In the genomic region with DNA sequence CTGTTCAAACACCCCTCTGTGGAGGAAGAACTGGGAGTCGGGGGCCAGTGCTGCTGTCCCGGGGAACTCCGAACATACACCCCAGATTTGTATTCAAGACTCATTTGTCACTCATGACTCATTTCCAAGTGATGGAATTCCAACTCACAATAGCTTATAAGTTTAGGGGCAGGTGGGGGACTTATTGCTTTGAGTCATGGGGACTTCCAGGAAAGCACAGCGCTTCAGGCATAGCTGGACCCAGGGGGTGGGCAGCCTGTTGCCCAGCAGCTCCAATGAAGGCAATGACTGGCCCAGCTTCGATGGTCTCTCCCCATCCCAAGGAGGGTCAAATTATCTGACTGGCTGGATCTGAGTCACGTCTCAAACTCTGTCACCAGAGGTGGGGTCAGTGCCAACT, we compare ENCODE assay signal across 18 cellular contexts.
A peak's percentile ranks its signal among the peaks of the same experiment; 100 is the strongest.
DNase-seq lines count a peak whose midpoint lies in the region; ATAC-seq, FAIRE-seq and TF ChIP-seq lines count a peak whose summit lies in the region.
"Had no signal": no experiment of that assay in that cellular context is flagged by ENCODE, and none has a peak within 500 bp of the region (broad histone marks: within the 10 kb centered on the region; RNA-seq: fewer than 3 reads in every experiment).

No MANE protein-coding gene starts in this region.

- H3K9me3 ChIP-seq in HepG2 (ENCODE audit: low read length) (no peaks in the 10 kb centered on the region), right lobe of liver (no peaks in the 10 kb centered on the region)
- H3K9me3 ChIP-seq: Peyer's patch had no signal

- H3K27me3 ChIP-seq in HepG2 (ENCODE audit: control insufficient read depth in 1 of 2, insufficient read depth in 2 of 2, low read length in 2 of 2): peaks cover 0 to 10% of the 10 kb centered on the region in 2 experiments
- H3K27me3 ChIP-seq in right lobe of liver: no peaks in the 10 kb centered on the region
- H3K27me3 ChIP-seq: Peyer's patch had no signal

- TF ChIP-seq RAD21 in HepG2 (CRISPR knock-in tag; IDR thresholded peaks at IDR 0.05): no peak

- no peak overlapping the region for H3K4me3 ChIP-seq in HepG2 (replicated peaks in 1 of 3; ENCODE audit: insufficient read depth in 1 of 3, low read depth in 2 of 3, low read length in 3 of 3)
- no peak overlapping the region for H3K4me3 ChIP-seq in right lobe of liver
- no peak overlapping the region for H3K4me3 ChIP-seq in fibroblast of mammary gland (ENCODE audit: control insufficient read depth, low read depth, low read length)
- H3K4me3 ChIP-seq: lung, Peyer's patch had no signal

- H3K27ac ChIP-seq in HepG2 (ENCODE audit: extremely low read length, insufficient read depth, low read length) (no peak overlapping the region), right lobe of liver (no peak overlapping the region)
- H3K27ac ChIP-seq: Peyer's patch had no signal

- TF ChIP-seq CTCF in HepG2 (CRISPR knock-in tag; IDR thresholded peaks at IDR 0.05) (no peak), right lobe of liver (IDR thresholded peaks at IDR 0.05) (no peak), fibroblast of mammary gland (conservative IDR thresholded peaks at IDR 0.05; ENCODE audit: control insufficient read depth, insufficient read depth, low read depth, low read length) (no peak)

- 34% methylated on average over 6 of the region's 6 CpGs for WGBS in HepG2 (ENCODE audit: low lambda C conversion rate)
- WGBS in right lobe of liver (ENCODE audit: insufficient coverage, low coverage, low lambda C conversion rate, missing lambda C conversion rate): 94% methylated on average over 3 of the region's 6 CpGs

- ATAC-seq in HepG2 (no peak), right lobe of liver (no peak), HG03196 (IDR thresholded peaks at IDR 0.05; ENCODE audit: unreplicated experiment) (no peak), HG03378 (IDR thresholded peaks at IDR 0.05; ENCODE audit: unreplicated experiment) (no peak), GM21367 (IDR thresholded peaks at IDR 0.05; ENCODE audit: unreplicated experiment) (no peak)

- in situ Hi-C loops in HepG2 (cut with HindIII; ENCODE audit: extremely low pct_ligation_motif_present, low pct_unique_long_range_greater_than_20kb): loop anchor here (5.0 kb wide), 1 partner anchor 37 kb away; no protein-coding TSS in a partner anchor

- intact Hi-C loops in HepG2 (cut with micrococcal nuclease; ENCODE audit: unreplicated experiment): loop anchor here (5.0 kb wide), 1 partner anchor 77 kb away; no protein-coding TSS in a partner anchor
- intact Hi-C loops in right lobe of liver (cut with DNase I): no loop called here

- TF ChIP-seq POLR2A in HepG2 (IDR thresholded peaks at IDR 0.05; ENCODE audit: insufficient read depth in 1 of 2, low read depth in 2 of 2, low read length in 2 of 2) (no peak), right lobe of liver (IDR thresholded peaks at IDR 0.05) (no peak)

- H3K9ac ChIP-seq in HepG2 (ENCODE audit: insufficient read depth, low read depth, low read length): no peak overlapping the region

- TF ChIP-seq EP300 in HepG2 (IDR thresholded peaks at IDR 0.05; ENCODE audit: low read depth in 2 of 2, low read length in 2 of 2) (no peak), HepG2 (CRISPR knock-in tag; IDR thresholded peaks at IDR 0.05; ENCODE audit: borderline replicate concordance) (no peak)

- peak overlapping the region; percentile 29; the same call in 1 of the 2 replicates for H3K4me2 ChIP-seq in HepG2 (ENCODE audit: low read depth, low read length)

- DNase-seq in HepG2 (ENCODE audit: low spot score) (no peak), right lobe of liver (no peak), RPMI7951 (ENCODE audit: low read depth) (peak; percentile 86), fibroblast of mammary gland (ENCODE audit: low read depth) (peak; percentile 25), frontal cortex (ENCODE audit: low spot score in 2 of 2) (no peak)
- DNase-seq: activated CD4-positive, alpha-beta T cell treated with anti-CD3 and anti-CD28 coated beads for 48 hours; activated T-cell treated with anti-CD3 and anti-CD28 coated beads, Interleukin-2, amount 50 U/mL, for 1 hour; erythroblast; NCI-H146; NCI-H69; Peyer's patch; substantia nigra; T-helper 2 cell had no signal

- FAIRE-seq in HepG2 (lab: Jason Lieb, UNC) (no peak), frontal cortex (lab: Jason Lieb, UNC) (no peak)
- FAIRE-seq: D721Med had no signal

- POLR2A ChIA-PET in HepG2 (lab: Yijun Ruan, JAX): interaction anchor here (1.4 kb wide), 1 partner anchor 52 kb away, joined by 3 read pairs; no protein-coding TSS in a partner anchor

- no peaks in the 10 kb centered on the region for H3K79me2 ChIP-seq in HepG2 (ENCODE audit: insufficient read depth, low read length)

- BruUV-seq in HepG2 (replicated peaks; lab: Mats Ljungman, UMichigan): no TSS peak

- H3K4me1 ChIP-seq in HepG2 (ENCODE audit: insufficient read depth, low read length): peaks cover 17% of the 10 kb centered on the region; the same call in 1 of the 2 replicates
- no peaks in the 10 kb centered on the region for H3K4me1 ChIP-seq in right lobe of liver
- H3K4me1 ChIP-seq: Peyer's patch had no signal

- H4K20me1 ChIP-seq in HepG2 (ENCODE audit: insufficient read depth, low read length): no peaks in the 10 kb centered on the region

- H3K36me3 ChIP-seq in HepG2 (replicated peaks in 1 of 2; ENCODE audit: control insufficient read depth in 1 of 2, insufficient read depth in 2 of 2, low read length in 2 of 2) (no peaks in the 10 kb centered on the region), right lobe of liver (no peaks in the 10 kb centered on the region)
- H3K36me3 ChIP-seq: Peyer's patch had no signal

- CTCF ChIA-PET in HepG2 (lab: Yijun Ruan, JAX; ENCODE audit: low intra/inter-chr PET ratio, low total read pairs): interaction anchor here (0.6 kb wide), 1 partner anchor 280 kb away, joined by 3 read pairs; no protein-coding TSS in a partner anchor

- H2AFZ ChIP-seq in HepG2 (ENCODE audit: low read length): no peak overlapping the region

TF ChIP-seq in HepG2, 621 proteins besides CTCF, POLR2A, EP300 and RAD21:
- TF ChIP-seq HOXD1 (CRISPR knock-in tag; IDR thresholded peaks at IDR 0.05) (no peak), ZNF329 (CRISPR knock-in tag; IDR thresholded peaks at IDR 0.05; ENCODE audit: low read depth) (no peak), ZNF431 (CRISPR knock-in tag; IDR thresholded peaks at IDR 0.05; ENCODE audit: borderline replicate concordance, low read depth) (no peak), ZNF101 (CRISPR knock-in tag; IDR thresholded peaks at IDR 0.05; ENCODE audit: borderline replicate concordance, low read depth) (no peak), NR2F1 (CRISPR knock-in tag; IDR thresholded peaks at IDR 0.05) (no peak), MAFK (conservative IDR thresholded peaks at IDR 0.05 in 1 of 2, IDR thresholded peaks at IDR 0.05 in 1 of 2; ENCODE audit: low read length in 2 of 2) (no peak), MBNL3 (CRISPR knock-in tag; conservative IDR thresholded peaks at IDR 0.05) (no peak), POLR2AphosphoS2 (IDR thresholded peaks at IDR 0.05; ENCODE audit: low read depth, low read length) (no peak)
- TF ChIP-seq, protein P1, sequence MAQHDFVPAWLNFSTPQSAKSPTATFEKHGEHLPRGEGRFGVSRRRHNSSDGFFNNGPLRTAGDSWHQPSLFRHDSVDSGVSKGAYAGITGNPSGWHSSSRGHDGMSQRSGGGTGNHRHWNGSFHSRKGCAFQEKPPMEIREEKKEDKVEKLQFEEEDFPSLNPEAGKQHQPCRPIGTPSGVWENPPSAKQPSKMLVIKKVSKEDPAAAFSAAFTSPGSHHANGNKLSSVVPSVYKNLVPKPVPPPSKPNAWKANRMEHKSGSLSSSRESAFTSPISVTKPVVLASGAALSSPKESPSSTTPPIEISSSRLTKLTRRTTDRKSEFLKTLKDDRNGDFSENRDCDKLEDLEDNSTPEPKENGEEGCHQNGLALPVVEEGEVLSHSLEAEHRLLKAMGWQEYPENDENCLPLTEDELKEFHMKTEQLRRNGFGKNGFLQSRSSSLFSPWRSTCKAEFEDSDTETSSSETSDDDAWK (CRISPR knock-in tag; IDR thresholded peaks at IDR 0.05): no peak
- TF ChIP-seq, protein P2, sequence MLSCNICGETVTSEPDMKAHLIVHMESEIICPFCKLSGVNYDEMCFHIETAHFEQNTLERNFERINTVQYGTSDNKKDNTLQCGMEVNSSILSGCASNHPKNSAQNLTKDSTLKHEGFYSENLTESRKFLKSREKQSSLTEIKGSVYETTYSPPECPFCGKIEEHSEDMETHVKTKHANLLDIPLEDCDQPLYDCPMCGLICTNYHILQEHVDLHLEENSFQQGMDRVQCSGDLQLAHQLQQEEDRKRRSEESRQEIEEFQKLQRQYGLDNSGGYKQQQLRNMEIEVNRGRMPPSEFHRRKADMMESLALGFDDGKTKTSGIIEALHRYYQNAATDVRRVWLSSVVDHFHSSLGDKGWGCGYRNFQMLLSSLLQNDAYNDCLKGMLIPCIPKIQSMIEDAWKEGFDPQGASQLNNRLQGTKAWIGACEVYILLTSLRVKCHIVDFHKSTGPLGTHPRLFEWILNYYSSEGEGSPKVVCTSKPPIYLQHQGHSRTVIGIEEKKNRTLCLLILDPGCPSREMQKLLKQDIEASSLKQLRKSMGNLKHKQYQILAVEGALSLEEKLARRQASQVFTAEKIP (CRISPR knock-in tag; IDR thresholded peaks at IDR 0.05; ENCODE audit: borderline replicate concordance): no peak
- TF ChIP-seq, protein P3, sequence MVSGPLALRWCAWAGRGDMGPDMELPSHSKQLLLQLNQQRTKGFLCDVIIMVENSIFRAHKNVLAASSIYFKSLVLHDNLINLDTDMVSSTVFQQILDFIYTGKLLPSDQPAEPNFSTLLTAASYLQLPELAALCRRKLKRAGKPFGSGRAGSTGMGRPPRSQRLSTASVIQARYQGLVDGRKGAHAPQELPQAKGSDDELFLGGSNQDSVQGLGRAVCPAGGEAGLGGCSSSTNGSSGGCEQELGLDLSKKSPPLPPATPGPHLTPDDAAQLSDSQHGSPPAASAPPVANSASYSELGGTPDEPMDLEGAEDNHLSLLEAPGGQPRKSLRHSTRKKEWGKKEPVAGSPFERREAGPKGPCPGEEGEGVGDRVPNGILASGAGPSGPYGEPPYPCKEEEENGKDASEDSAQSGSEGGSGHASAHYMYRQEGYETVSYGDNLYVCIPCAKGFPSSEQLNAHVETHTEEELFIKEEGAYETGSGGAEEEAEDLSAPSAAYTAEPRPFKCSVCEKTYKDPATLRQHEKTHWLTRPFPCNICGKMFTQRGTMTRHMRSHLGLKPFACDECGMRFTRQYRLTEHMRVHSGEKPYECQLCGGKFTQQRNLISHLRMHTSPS (CRISPR knock-in tag; IDR thresholded peaks at IDR 0.05; ENCODE audit: low read depth): no peak
- TF ChIP-seq, protein P4, sequence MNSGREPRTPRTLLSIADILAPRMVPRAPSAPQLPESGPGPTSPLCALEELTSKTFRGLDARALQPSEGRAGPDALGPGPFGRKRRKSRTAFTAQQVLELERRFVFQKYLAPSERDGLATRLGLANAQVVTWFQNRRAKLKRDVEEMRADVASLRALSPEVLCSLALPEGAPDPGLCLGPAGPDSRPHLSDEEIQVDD (CRISPR knock-in tag; IDR thresholded peaks at IDR 0.05; ENCODE audit: borderline replicate concordance): no peak

Comparison
In these comparisons a context has a peak if more than half of its experiments do, and no peak if none do; other contexts are left out.
1. DNase-seq: peak in RPMI7951 (single experiment) and fibroblast of mammary gland (single experiment); none in HepG2 (single experiment), right lobe of liver (0 of 3) and frontal cortex (0 of 2).